ENCODE assay signal across 8 cellular contexts in the genomic region with DNA sequence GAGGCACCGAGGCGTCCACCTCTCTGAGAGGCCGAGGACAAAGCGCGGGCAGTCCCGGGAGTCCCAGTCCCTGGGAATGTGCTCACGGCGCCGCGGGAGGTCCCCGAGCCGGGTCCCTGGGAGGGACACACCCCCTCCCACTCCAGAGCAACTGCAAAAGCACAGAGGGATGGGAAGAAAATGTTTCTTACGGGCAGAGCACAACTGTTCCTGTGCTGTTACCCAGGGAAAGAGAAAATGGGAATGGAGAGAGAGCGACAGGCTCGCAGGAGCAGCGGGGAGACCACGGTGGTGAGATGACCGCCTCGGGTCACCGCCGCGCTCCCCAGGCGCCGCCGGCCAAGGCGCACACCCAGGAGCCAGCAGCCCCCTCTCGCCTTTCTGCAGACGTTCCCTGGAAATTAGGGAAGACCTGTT. TPM values are rescaled to one million over a fixed set of nuclear protein-coding genes. Genes with fewer than 3 reads are reported as not detected.
DNase-seq lines count a peak whose midpoint lies in the region; ATAC-seq, FAIRE-seq and TF ChIP-seq lines count a peak whose summit lies in the region.

No MANE protein-coding gene starts in this region.

- H3K36me3 ChIP-seq in K562 (ENCODE audit: control insufficient read depth, insufficient read depth, low read length) (no peaks in the 10 kb centered on the region), HepG2 (replicated peaks in 1 of 2; ENCODE audit: control insufficient read depth in 1 of 2, insufficient read depth in 2 of 2, low read length in 2 of 2) (no peaks in the 10 kb centered on the region), thyroid gland (no peaks in the 10 kb centered on the region)

- peaks cover 23 to 37% of the 10 kb centered on the region in 2 experiments; a peak in 4 of 5 replicates for H3K27me3 ChIP-seq in K562 (ENCODE audit: control insufficient read depth in 2 of 2, insufficient read depth in 2 of 2, low read length in 2 of 2)
- H3K27me3 ChIP-seq in HepG2 (ENCODE audit: control insufficient read depth in 1 of 2, insufficient read depth in 2 of 2, low read length in 2 of 2), result peaks cover 22 to 74% of the 10 kb centered on the region in 2 experiments
- H3K27me3 ChIP-seq in thyroid gland, result peaks cover 3% of the 10 kb centered on the region

- no peaks in the 10 kb centered on the region for H3K9me3 Mint-ChIP-seq in IgD-negative memory B cell

- TF ChIP-seq CTCF in K562 (IDR thresholded peaks at IDR 0.05 in 2 of 3, conservative IDR thresholded peaks at IDR 0.05 in 1 of 3; ENCODE audit: insufficient read depth in 2 of 3, low read depth in 1 of 3, low read length in 3 of 3) (no peak), HepG2 (CRISPR knock-in tag; IDR thresholded peaks at IDR 0.05) (no peak), thyroid gland (IDR thresholded peaks at IDR 0.05) (no peak)

- H3K36me3 Mint-ChIP-seq in IgD-negative memory B cell, result peaks cover 6% of the 10 kb centered on the region

- no peaks in the 10 kb centered on the region for H3K9me1 ChIP-seq in K562 (ENCODE audit: control insufficient read depth, insufficient read depth, low read length)

- TF ChIP-seq POLR2A in K562 (conservative IDR thresholded peaks at IDR 0.05) (no peak), HepG2 (IDR thresholded peaks at IDR 0.05; ENCODE audit: insufficient read depth in 1 of 2, low read depth in 2 of 2, low read length in 2 of 2) (no peak), thyroid gland (IDR thresholded peaks at IDR 0.05) (no peak)

- CTCF ChIA-PET in K562 (lab: Yijun Ruan, JAX; ENCODE audit: low intra/inter-chr PET ratio) (no interaction called here), HepG2 (lab: Yijun Ruan, JAX; ENCODE audit: low intra/inter-chr PET ratio, low total read pairs) (no interaction called here)

- H3K4me3 Mint-ChIP-seq in IgD-negative memory B cell, result peak overlapping the region; percentile 85 to 99 (median 96)

- H3K27ac ChIP-seq in K562 (ENCODE audit: extremely low read depth, low read depth, low read length) (no peak overlapping the region), HepG2 (ENCODE audit: extremely low read length, insufficient read depth, low read length) (no peak overlapping the region), thyroid gland (peak overlapping the region in 2 of 3 donors; percentile 21 to 25)

- TF ChIP-seq RAD21 in K562 (CRISPR knock-in tag; conservative IDR thresholded peaks at IDR 0.05 in 1 of 2, IDR thresholded peaks at IDR 0.05 in 1 of 2) (no peak), HepG2 (CRISPR knock-in tag; IDR thresholded peaks at IDR 0.05) (no peak)

- intact Hi-C loops in K562 (cut with micrococcal nuclease), result no loop called here
- intact Hi-C loops in HepG2 (cut with micrococcal nuclease; ENCODE audit: unreplicated experiment), result loop anchor here (5.0 kb wide), 2 partner anchors 97 to 117 kb away; no protein-coding TSS in a partner anchor
- intact Hi-C loops in thyroid gland (cut with DNase I), result loop anchor here (10.0 kb wide), 1 partner anchor 1260 kb away; no protein-coding TSS in a partner anchor

- H3K4me3 ChIP-seq in K562 (peak overlapping the region; percentile 29), HepG2 (replicated peaks in 1 of 3; ENCODE audit: insufficient read depth in 1 of 3, low read depth in 2 of 3, low read length in 3 of 3) (peak overlapping the region; percentile 62 to 68 (median 64)), thyroid gland (replicated peaks in 1 of 3) (peak overlapping the region; percentile 18 to 57 (median 27))

- in situ Hi-C loops in K562 (cut with MboI), result no loop called here
- in situ Hi-C loops in HepG2 (cut with HindIII; ENCODE audit: extremely low pct_ligation_motif_present, low pct_unique_long_range_greater_than_20kb), result no loop called here

- H3K27me3 Mint-ChIP-seq in IgD-negative memory B cell, result no peaks in the 10 kb centered on the region

- TF ChIP-seq EP300 in K562 (IDR thresholded peaks at IDR 0.05; ENCODE audit: low read length) (no peak), HepG2 (IDR thresholded peaks at IDR 0.05; ENCODE audit: low read depth in 2 of 2, low read length in 2 of 2) (no peak), HepG2 (CRISPR knock-in tag; IDR thresholded peaks at IDR 0.05; ENCODE audit: borderline replicate concordance) (no peak)

- POLR2A ChIA-PET in K562 (lab: Yijun Ruan, JAX) (no interaction called here), HepG2 (lab: Yijun Ruan, JAX) (no interaction called here)

- peaks cover 0 to 29% of the 10 kb centered on the region in 2 experiments; a peak in 2 of 5 replicates for H3K4me1 ChIP-seq in K562 (replicated peaks in 1 of 2; ENCODE audit: control insufficient read depth in 2 of 2, insufficient read depth in 2 of 2, low read length in 2 of 2)
- H3K4me1 ChIP-seq in HepG2 (ENCODE audit: insufficient read depth, low read length), result peaks cover 23% of the 10 kb centered on the region
- peaks cover 27 to 29% of the 10 kb centered on the region in 2 donors for H3K4me1 ChIP-seq in thyroid gland

- DNase-seq in NCI-H1092 treated with DMSO at 0.1 percent for 48 hours (lab: John Stamatoyannopoulos, UW) (peak; percentile 47), NCI-H1092 (lab: John Stamatoyannopoulos, UW) (no peak), K562 (ENCODE audit: extremely low read depth in 1 of 4, low spot score in 3 of 4) (peak in 3 of 4 experiments; percentile 8 to 26 (median 24)), HepG2 (ENCODE audit: low spot score) (no peak), thyroid gland (peak; percentile 72 to 73), superior temporal gyrus (ENCODE audit: extremely low spot score) (no peak), foreskin melanocyte (no peak)

- H3K4me1 Mint-ChIP-seq in IgD-negative memory B cell, result peaks cover 5 to 7% (median 5%) of the 10 kb centered on the region in 3 donors

- H4K20me1 ChIP-seq in K562 (replicated peaks; ENCODE audit: control insufficient read depth, insufficient read depth, low read length) (no peaks in the 10 kb centered on the region), HepG2 (ENCODE audit: insufficient read depth, low read length) (peaks cover 4% of the 10 kb centered on the region; the same call in 1 of the 2 replicates)

- H3K4me2 ChIP-seq in K562 (ENCODE audit: insufficient read depth, low read length), result peak overlapping the region; percentile 59
- H3K4me2 ChIP-seq in HepG2 (ENCODE audit: low read depth, low read length), result peak overlapping the region; percentile 93

- H3K9ac ChIP-seq in K562 (ENCODE audit: insufficient read depth in 1 of 2, low read depth in 2 of 2, low read length in 2 of 2) (peak overlapping the region in 1 of 2 experiments; percentile 68; a peak in 2 of 4 replicates), HepG2 (ENCODE audit: insufficient read depth, low read depth, low read length) (no peak overlapping the region)

- FAIRE-seq in K562 (lab: Jason Lieb, UNC) (no peak), HepG2 (lab: Jason Lieb, UNC) (no peak)

- ATAC-seq in K562 (peak; percentile 56), HepG2 (peak; percentile 66)

- WGBS in K562 (ENCODE audit: insufficient coverage, low coverage, missing lambda C conversion rate), result 1% methylated on average over 22 of the region's 28 CpGs
- WGBS in HepG2 (ENCODE audit: low lambda C conversion rate), result under 1% methylated on average over 27 of the region's 28 CpGs
- 0% methylated on average over 18 to 28 of the region's 28 CpGs for WGBS in thyroid gland, 2 donors

- H3K79me2 ChIP-seq in K562 (ENCODE audit: control insufficient read depth, insufficient read depth, low read length), result no peaks in the 10 kb centered on the region
- no peaks in the 10 kb centered on the region for H3K79me2 ChIP-seq in HepG2 (ENCODE audit: insufficient read depth, low read length)

- H2AFZ ChIP-seq in K562 (ENCODE audit: low read depth, low read length) (peak overlapping the region; percentile 52), HepG2 (ENCODE audit: low read length) (no peak overlapping the region)

- H3K27ac Mint-ChIP-seq in IgD-negative memory B cell, result peak overlapping the region; percentile 84 to 98 (median 94)

- no peaks in the 10 kb centered on the region for H3K9me3 ChIP-seq in K562 (replicated peaks; ENCODE audit: control insufficient read depth, insufficient read depth, low read depth, low read length)
- H3K9me3 ChIP-seq in HepG2 (ENCODE audit: low read length), result no peaks in the 10 kb centered on the region
- no peaks in the 10 kb centered on the region for H3K9me3 ChIP-seq in thyroid gland

- no TSS peak for BruUV-seq in K562 (replicated peaks; lab: Mats Ljungman, UMichigan)
- no TSS peak for BruUV-seq in HepG2 (replicated peaks; lab: Mats Ljungman, UMichigan)

RNA-seq across cellular contexts. Expression of gene BCL11A, which starts 1.2 kb away (rescaled TPM):
- polyA plus RNA-seq in IgD-negative memory B cell (189 TPM), K562 (2011; rRNA removed) (not detected in 2 replicates), K562 (2014; fragmentation: Illumina TruSeq; extraction: Trizol) (0.19 TPM in 1 of 2 replicates, not detected in the other), K562 (2014; fragmentation: Nextera tagmentation; extraction: Ambion mirVana) (not detected), K562 (2014; rRNA removed) (not detected in 2 replicates), HepG2 (2011; rRNA removed) (not detected in 2 replicates)
- not detected in 2 replicates for total RNA-seq in K562 (2011; cell fraction: chromatin; rRNA removed; ENCODE audit: low replicate concordance)
- 0.13 TPM in 1 of 2 replicates, not detected in the other for total RNA-seq in K562 (2011; cell fraction: nucleolus; rRNA removed)
- not detected in 2 replicates for total RNA-seq in K562 (2011; cell fraction: nucleoplasm; rRNA removed)
- total RNA-seq in K562 (2014; rRNA removed) (not detected in 2 replicates), K562 (2014; rRNA removed; fragmentation: Illumina TruSeq; extraction: Trizol) (not detected in 2 replicates), K562 (2015; rRNA removed; fragmentation: Illumina TruSeq; extraction: Trizol) (not detected in 2 replicates), K562 (2021) (0.07 and 0.13 TPM in 2 replicates), HepG2 (2016; rRNA removed; fragmentation: Illumina TruSeq; extraction: Trizol) (not detected in 2 replicates), thyroid gland (10 to 100 TPM in 1 of 4 donors, 1 to 10 TPM in 3; 4.6 to 12.8 (median 9.0) TPM)
- not detected in 2 replicates for polyA plus RNA-seq in K562 (2011; cell fraction: cytosol; rRNA removed)
- 0.03 TPM in 1 of 2 replicates, not detected in the other for polyA plus RNA-seq in K562 (2011; cell fraction: nucleus; rRNA removed)
- polyA plus RNA-seq in K562 (2012), result 0.01 and 0.03 TPM in 2 replicates
- polyA minus RNA-seq in K562 (2011; rRNA and poly(A)+ RNA removed), result not detected in 2 replicates
- polyA minus RNA-seq in K562 (2011; cell fraction: cytosol; rRNA and poly(A)+ RNA removed), result not detected in 2 replicates
- polyA minus RNA-seq in K562 (2011; cell fraction: nucleus; rRNA and poly(A)+ RNA removed), result 0.11 TPM in 1 of 2 replicates, not detected in the other
- not detected in 2 replicates for total RNA-seq in HepG2 (2016; cell fraction: cytosol; rRNA removed; fragmentation: Illumina TruSeq; extraction: Trizol; ENCODE audit: low read depth)
- not detected in 2 replicates for total RNA-seq in HepG2 (2016; cell fraction: insoluble cytoplasmic fraction; rRNA removed; fragmentation: Illumina TruSeq; extraction: Trizol)
- not detected in 2 replicates for total RNA-seq in HepG2 (2016; cell fraction: membrane; rRNA removed; fragmentation: Illumina TruSeq; extraction: Trizol)
- not detected in 2 replicates for total RNA-seq in HepG2 (2016; cell fraction: nucleus; rRNA removed; fragmentation: Illumina TruSeq; extraction: Trizol)
- not detected in 2 replicates for polyA plus RNA-seq in HepG2 (2011; cell fraction: cytosol; rRNA removed)
- 0.05 TPM in 1 of 2 replicates, not detected in the other for polyA plus RNA-seq in HepG2 (2011; cell fraction: nucleus; rRNA removed)
- polyA plus RNA-seq in HepG2 (2012), result not detected in 2 replicates
- not detected in 2 replicates for polyA plus RNA-seq in HepG2 (2016; cell fraction: cytosol; fragmentation: Illumina TruSeq; extraction: Trizol; ENCODE audit: low read depth)
- not detected in 2 replicates for polyA plus RNA-seq in HepG2 (2016; cell fraction: insoluble cytoplasmic fraction; fragmentation: Illumina TruSeq; extraction: Trizol; ENCODE audit: low read depth)
- not detected in 2 replicates for polyA plus RNA-seq in HepG2 (2016; cell fraction: membrane; fragmentation: Illumina TruSeq; extraction: Trizol; ENCODE audit: low read depth)
- polyA plus RNA-seq in HepG2 (2016; cell fraction: nucleus; fragmentation: Illumina TruSeq; extraction: Trizol; ENCODE audit: insufficient read depth, low read depth), result not detected in 2 replicates
- polyA minus RNA-seq in HepG2 (2011; rRNA and poly(A)+ RNA removed; ENCODE audit: low replicate concordance), result 0.07 TPM in 1 of 2 replicates, not detected in the other
- not detected in 2 replicates for polyA minus RNA-seq in HepG2 (2011; cell fraction: cytosol; rRNA and poly(A)+ RNA removed)
- not detected in 2 replicates for polyA minus RNA-seq in HepG2 (2011; cell fraction: nucleus; rRNA and poly(A)+ RNA removed)

Comparison
In these comparisons a context has a peak if more than half of its experiments do, and no peak if none do; other contexts are left out.
1. DNase-seq: peak in NCI-H1092 treated with DMSO at 0.1 percent for 48 hours (single experiment), K562 (3 of 4) and thyroid gland (2 of 2); none in NCI-H1092 (single experiment), HepG2 (single experiment), superior temporal gyrus (single experiment) and foreskin melanocyte (single experiment).
2. H3K27ac ChIP-seq: peak in thyroid gland (2 of 3); none in K562 (single experiment) and HepG2 (single experiment).
3. Peak in every context shown above with its lines, with median percentiles within 50 percentile points of each other: H3K4me3 ChIP-seq.